ENCODE assay signal across 23 cellular contexts in the genomic region with DNA sequence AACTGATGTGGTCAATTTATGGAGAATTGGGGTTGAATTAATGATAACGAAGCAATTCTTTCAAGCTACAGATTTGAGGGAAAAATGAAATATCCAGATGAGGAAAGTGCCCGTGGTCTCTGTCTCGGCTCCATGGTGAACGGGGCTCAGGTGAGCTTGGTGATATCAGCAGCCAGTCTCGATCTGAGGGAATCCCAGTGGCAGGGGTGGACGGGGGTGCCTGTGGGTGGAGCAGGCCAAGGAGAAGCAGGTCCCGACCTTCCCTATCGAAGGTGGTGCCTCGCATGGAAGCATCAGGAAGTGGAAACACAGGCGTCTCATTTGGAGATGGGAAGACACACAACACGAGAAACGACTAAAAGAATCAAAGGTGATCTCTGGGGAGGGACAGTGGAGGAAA.
"Had no signal": no experiment of that assay in that cellular context is flagged by ENCODE, and none has a peak within 500 bp of the region (broad histone marks: within the 10 kb centered on the region; RNA-seq: fewer than 3 reads in every experiment).

No MANE protein-coding gene starts in this region.

- DNase-seq: activated CD4-positive, alpha-beta T cell treated with anti-CD3 and anti-CD28 coated beads, Interleukin-2, amount 10 ng/mL, durations not matched to agents 24 days and 14 days; activated CD4-positive, alpha-beta T cell treated with anti-CD3 and anti-CD28 coated beads, Interleukin-2, amount 50 U/mL, for 48 hours; activated CD4-positive, CD25-positive, alpha-beta regulatory T cell treated with anti-CD3 and anti-CD28 coated beads, Interleukin-2, amount 50 U/mL, for 72 hours; activated CD8-positive, alpha-beta memory T cell treated with anti-CD3 and anti-CD28 coated beads, Interleukin-2, amount 10 ng/mL, durations not matched to agents 7 days and 5 days; activated gamma-delta T cell treated with Interleukin-2 at 50 U/mL for 16 hours; activated naive CD4-positive, alpha-beta T cell treated with anti-CD3 and anti-CD28 coated beads, Interleukin-2, amount 10 ng/mL, durations not matched to agents 7 days and 5 days; activated naive CD8-positive, alpha-beta T cell treated with anti-CD3 and anti-CD28 coated beads for 36 hours; activated T-cell treated with anti-CD3 and anti-CD28 coated beads, Interleukin-2, amount 50 U/mL, for 24 hours; anterior cingulate cortex; Karpas-422; NCI-H1105 treated with DMSO at 0.1 percent for 48 hours; NCI-H1436 treated with DMSO at 0.1 percent for 48 hours; NCI-H187; NCI-H2081; NCI-H510A treated with DMSO at 0.1 percent for 48 hours; NCI-H69; Right ventricle myocardium superior; SJCRH30; SK-N-SH had no signal

- H3K4me2 ChIP-seq: SK-N-SH had no signal

- H3K4me1 Mint-ChIP-seq: activated CD4-positive, alpha-beta T cell treated with anti-CD3 and anti-CD28 coated beads, Interleukin-2, amount 10 ng/mL, durations not matched to agents 24 days and 14 days; activated CD8-positive, alpha-beta memory T cell treated with anti-CD3 and anti-CD28 coated beads, Interleukin-2, amount 10 ng/mL, durations not matched to agents 7 days and 5 days; activated naive CD4-positive, alpha-beta T cell treated with anti-CD3 and anti-CD28 coated beads, Interleukin-2, amount 10 ng/mL, durations not matched to agents 7 days and 5 days had no signal

- H3K9ac ChIP-seq: SK-N-SH had no signal

- H3K4me1 ChIP-seq: breast epithelium, Peyer's patch, SJCRH30 had no signal

- H3K9me3 Mint-ChIP-seq: activated CD4-positive, alpha-beta T cell treated with anti-CD3 and anti-CD28 coated beads, Interleukin-2, amount 10 ng/mL, durations not matched to agents 24 days and 14 days; activated naive CD4-positive, alpha-beta T cell treated with anti-CD3 and anti-CD28 coated beads, Interleukin-2, amount 10 ng/mL, durations not matched to agents 7 days and 5 days; activated naive CD8-positive, alpha-beta T cell treated with anti-CD3 and anti-CD28 coated beads for 36 hours; activated T-cell treated with anti-CD3 and anti-CD28 coated beads, Interleukin-2, amount 50 U/mL, for 24 hours; activated T-helper 1 cell treated with anti-CD3 and anti-CD28 coated beads, Interleukin-12 subunit alpha, Interleukin-12 subunit beta, Interleukin-2, Interleukin-4 antibody, amounts not matched to agents 30 ng/mL and 10 ng/mL and 1 ng/mL, durations not matched to agents 14 hours and 24 hours and 36 hours had no signal

- H3K36me3 Mint-ChIP-seq: activated CD8-positive, alpha-beta memory T cell treated with anti-CD3 and anti-CD28 coated beads, Interleukin-2, amount 10 ng/mL, durations not matched to agents 7 days and 5 days; activated naive CD4-positive, alpha-beta T cell treated with anti-CD3 and anti-CD28 coated beads, Interleukin-2, amount 10 ng/mL, durations not matched to agents 7 days and 5 days; activated naive CD8-positive, alpha-beta T cell treated with anti-CD3 and anti-CD28 coated beads for 36 hours had no signal

- ATAC-seq: activated CD8-positive, alpha-beta memory T cell treated with anti-CD3 and anti-CD28 coated beads, Interleukin-2, amount 10 ng/mL, durations not matched to agents 7 days and 5 days had no signal

- H3K27ac ChIP-seq: breast epithelium, Peyer's patch, RWPE1, SJCRH30 had no signal

- H3K36me3 ChIP-seq: breast epithelium, Peyer's patch, SJCRH30 had no signal

- H3K27me3 Mint-ChIP-seq: activated naive CD4-positive, alpha-beta T cell treated with anti-CD3 and anti-CD28 coated beads, Interleukin-2, amount 10 ng/mL, durations not matched to agents 7 days and 5 days had no signal

- H3K4me3 Mint-ChIP-seq: activated CD4-positive, alpha-beta T cell treated with anti-CD3 and anti-CD28 coated beads, Interleukin-2, amount 10 ng/mL, durations not matched to agents 24 days and 14 days; activated CD8-positive, alpha-beta memory T cell treated with anti-CD3 and anti-CD28 coated beads, Interleukin-2, amount 10 ng/mL, durations not matched to agents 7 days and 5 days; activated naive CD4-positive, alpha-beta T cell treated with anti-CD3 and anti-CD28 coated beads, Interleukin-2, amount 10 ng/mL, durations not matched to agents 7 days and 5 days; activated naive CD8-positive, alpha-beta T cell treated with anti-CD3 and anti-CD28 coated beads for 36 hours; activated T-cell treated with anti-CD3 and anti-CD28 coated beads, Interleukin-2, amount 50 U/mL, for 24 hours; activated T-helper 1 cell treated with anti-CD3 and anti-CD28 coated beads, Interleukin-12 subunit alpha, Interleukin-12 subunit beta, Interleukin-2, Interleukin-4 antibody, amounts not matched to agents 30 ng/mL and 10 ng/mL and 1 ng/mL, durations not matched to agents 14 hours and 24 hours and 36 hours had no signal

- H3K27me3 ChIP-seq: Peyer's patch, SJCRH30 had no signal

- H3K9me3 ChIP-seq: Peyer's patch, SJCRH30, SK-N-SH had no signal

- H3K4me3 ChIP-seq: breast epithelium, Peyer's patch, SJCRH30 had no signal

- H3K27ac Mint-ChIP-seq: activated CD4-positive, alpha-beta T cell treated with anti-CD3 and anti-CD28 coated beads, Interleukin-2, amount 10 ng/mL, durations not matched to agents 24 days and 14 days; activated CD8-positive, alpha-beta memory T cell treated with anti-CD3 and anti-CD28 coated beads, Interleukin-2, amount 10 ng/mL, durations not matched to agents 7 days and 5 days; activated naive CD4-positive, alpha-beta T cell treated with anti-CD3 and anti-CD28 coated beads, Interleukin-2, amount 10 ng/mL, durations not matched to agents 7 days and 5 days; activated naive CD8-positive, alpha-beta T cell treated with anti-CD3 and anti-CD28 coated beads for 36 hours; activated T-cell treated with anti-CD3 and anti-CD28 coated beads, Interleukin-2, amount 50 U/mL, for 24 hours; activated T-helper 1 cell treated with anti-CD3 and anti-CD28 coated beads, Interleukin-12 subunit alpha, Interleukin-12 subunit beta, Interleukin-2, Interleukin-4 antibody, amounts not matched to agents 30 ng/mL and 10 ng/mL and 1 ng/mL, durations not matched to agents 14 hours and 24 hours and 36 hours had no signal
